ENCODE assay signal across 4 cellular contexts in the genomic region with DNA sequence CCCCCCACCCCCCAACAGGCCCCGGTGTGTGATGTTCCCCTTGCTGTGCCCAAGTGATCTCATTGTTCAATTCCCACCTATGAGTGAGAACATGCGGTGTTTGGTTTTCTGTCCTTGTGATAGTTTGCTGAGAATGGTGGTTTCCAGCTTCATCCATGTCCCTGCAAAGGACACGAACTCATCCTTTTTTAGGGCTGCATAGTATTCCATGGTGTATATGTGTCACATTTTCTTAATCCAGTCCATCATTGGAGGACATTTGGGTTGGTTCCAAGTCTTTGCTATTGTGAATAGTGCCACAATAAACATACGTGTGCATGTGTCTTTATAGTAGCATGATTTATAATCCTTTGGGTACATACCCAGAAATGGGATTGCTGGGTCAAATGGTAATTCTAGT. TPM values are rescaled to one million over a fixed set of nuclear protein-coding genes. Genes with fewer than 3 reads are reported as not detected.
"Had no signal": no experiment of that assay in that cellular context is flagged by ENCODE, and none has a peak within 500 bp of the region (broad histone marks: within the 10 kb centered on the region; RNA-seq: fewer than 3 reads in every experiment).

No MANE protein-coding gene starts in this region.

RNA-seq across cellular contexts. Expression of a gene that starts 27.2 kb away (rescaled TPM):
- total RNA-seq: activated CD4-positive, alpha-beta memory T cell treated with anti-CD3 and anti-CD28 coated beads for 36 hours; activated CD4-positive, alpha-beta T cell treated with anti-CD3 and anti-CD28 coated beads, Interleukin-2, amount 10 ng/mL, durations not matched to agents 24 days and 14 days; activated CD8-positive, alpha-beta T cell treated with anti-CD3 and anti-CD28 coated beads, Interleukin-2, amount 10 ng/mL, durations not matched to agents 7 days and 5 days had no signal

RNA-seq across cellular contexts. Expression of a gene that starts 38.6 kb away (rescaled TPM):
- total RNA-seq: activated CD4-positive, alpha-beta T cell treated with anti-CD3 and anti-CD28 coated beads, Interleukin-2, amount 10 ng/mL, durations not matched to agents 24 days and 14 days; WTC11 had no signal
